ENCODE assay signal across 6 cellular contexts in the genomic region with DNA sequence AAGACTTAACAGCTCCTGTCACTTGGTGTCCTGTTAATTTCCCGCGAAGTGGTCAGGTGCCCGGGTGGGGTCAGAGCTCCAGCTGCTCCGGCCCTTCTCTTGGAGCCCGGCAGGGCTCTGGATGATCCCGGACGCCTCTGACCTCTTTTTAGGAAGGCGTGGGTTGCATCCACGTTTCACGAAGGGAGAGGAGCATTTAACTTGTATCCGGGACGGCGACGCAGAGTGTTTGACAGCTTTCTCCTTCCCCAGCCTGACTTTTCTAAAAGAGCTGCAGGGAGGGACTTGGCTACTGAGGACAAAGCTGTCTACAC. TPM values are rescaled to one million over a fixed set of nuclear protein-coding genes. Genes with fewer than 3 reads are reported as not detected.
DNase-seq lines count a peak whose midpoint lies in the region; ATAC-seq, FAIRE-seq and TF ChIP-seq lines count a peak whose summit lies in the region.

No MANE protein-coding gene starts in this region.

- H3K27ac Mint-ChIP-seq in T-cell = peak overlapping the region; percentile 86 to 91

- peak; percentile 3 for DNase-seq in GM12892 (ENCODE audit: insufficient read length)
- no peak for DNase-seq in T-cell
- DNase-seq in vagina (ENCODE audit: extremely low spot score in 2 of 2) = no peak
- no peak for DNase-seq in activated gamma-delta T cell treated with Interleukin-2 at 50 U/mL for 16 hours
- no peak for DNase-seq in activated CD4-positive, CD25-positive, alpha-beta regulatory T cell (lab: John Stamatoyannopoulos, UW)

- H3K4me3 ChIP-seq in iPS-18c (ENCODE audit: insufficient read depth, low read depth, low read length) (peak overlapping the region; percentile 98), vagina (peak overlapping the region; percentile 69 to 74)

- H3K4me1 ChIP-seq in vagina = peaks cover 8% of the 10 kb centered on the region

- peaks cover 0 to 31% of the 10 kb centered on the region in 2 donors for H3K36me3 ChIP-seq in vagina

- H3K4me3 Mint-ChIP-seq in T-cell = peak overlapping the region; percentile 88 to 99 (median 95)

- peaks cover 5 to 10% (median 8%) of the 10 kb centered on the region in 3 donors for H3K9me3 Mint-ChIP-seq in T-cell

- TF ChIP-seq POLR2A in GM12892 (IDR thresholded peaks at IDR 0.05; ENCODE audit: low read depth, low read length) (no peak), vagina (IDR thresholded peaks at IDR 0.05) (no peak)

- H3K27me3 ChIP-seq in vagina = no peaks in the 10 kb centered on the region

- H3K27ac ChIP-seq in vagina = peak overlapping the region; percentile 46

- POLR2A ChIA-PET in T-cell (lab: Charles Lee) = no interaction called here

- intact Hi-C loops in vagina (cut with DNase I) = no loop called here

- ATAC-seq in T-cell (replicated peaks in 1 of 4) = no peak

- H3K27me3 Mint-ChIP-seq in T-cell = no peaks in the 10 kb centered on the region

- H3K4me1 Mint-ChIP-seq in T-cell = peaks cover 8 to 21% (median 12%) of the 10 kb centered on the region in 3 donors

- TF ChIP-seq CTCF in vagina (IDR thresholded peaks at IDR 0.05) = no peak

- no peak for FAIRE-seq in GM12892 (lab: Jason Lieb, UNC)

- CTCF ChIA-PET in T-cell (lab: Charles Lee) = no interaction called here

- H3K9me3 ChIP-seq in iPS-18c (ENCODE audit: control insufficient read depth, insufficient read depth, low read length) = peaks cover 3% of the 10 kb centered on the region
- H3K9me3 ChIP-seq in vagina = no peaks in the 10 kb centered on the region

- H3K36me3 Mint-ChIP-seq in T-cell = peaks cover 28% of the 10 kb centered on the region

RNA-seq across cellular contexts. Expression of a gene that starts 0.7 kb away (rescaled TPM):
- polyA plus RNA-seq in GM12892 (2012; ENCODE audit: missing spikeins) = 5.1 TPM
- total RNA-seq in T-cell = 10 to 100 TPM in 3 of 5 donors, 1 to 10 TPM in 2; 4.6 to 12.4 (median 11.3) TPM
- total RNA-seq in vagina = 8.3 TPM

RNA-seq across cellular contexts. Expression of a gene that starts 18.1 kb away (rescaled TPM):
- polyA plus RNA-seq in GM12892 (2012; ENCODE audit: missing spikeins) = 3.6 TPM
- total RNA-seq in T-cell (1 to 10 TPM; 2.7 to 9.5 (median 8.1) TPM), vagina (2.0 TPM)

RNA-seq across cellular contexts. Expression of a gene that starts 33.6 kb away (rescaled TPM):
- 2.4 TPM for polyA plus RNA-seq in GM12892 (2012; ENCODE audit: missing spikeins)
- total RNA-seq in T-cell (1 to 10 TPM in 4 of 5 donors, under 1 TPM in 1; 0.77 to 3.0 (median 1.6) TPM), vagina (2.7 TPM)

RNA-seq across cellular contexts. Expression of a gene that starts 40.5 kb away (rescaled TPM):
- polyA plus RNA-seq in GM12892 (2012; ENCODE audit: missing spikeins) = 5.3 TPM
- total RNA-seq in T-cell (1 to 10 TPM; 3.6 to 7.4 (median 5.0) TPM), vagina (1.7 TPM)

RNA-seq across cellular contexts. Expression of a gene that starts 49.6 kb away (rescaled TPM):
- 11.5 TPM for polyA plus RNA-seq in GM12892 (2012; ENCODE audit: missing spikeins)
- total RNA-seq in T-cell (10 to 100 TPM; 12.7 to 22.2 (median 19.2) TPM), vagina (8.8 TPM)
